In the genomic region with DNA sequence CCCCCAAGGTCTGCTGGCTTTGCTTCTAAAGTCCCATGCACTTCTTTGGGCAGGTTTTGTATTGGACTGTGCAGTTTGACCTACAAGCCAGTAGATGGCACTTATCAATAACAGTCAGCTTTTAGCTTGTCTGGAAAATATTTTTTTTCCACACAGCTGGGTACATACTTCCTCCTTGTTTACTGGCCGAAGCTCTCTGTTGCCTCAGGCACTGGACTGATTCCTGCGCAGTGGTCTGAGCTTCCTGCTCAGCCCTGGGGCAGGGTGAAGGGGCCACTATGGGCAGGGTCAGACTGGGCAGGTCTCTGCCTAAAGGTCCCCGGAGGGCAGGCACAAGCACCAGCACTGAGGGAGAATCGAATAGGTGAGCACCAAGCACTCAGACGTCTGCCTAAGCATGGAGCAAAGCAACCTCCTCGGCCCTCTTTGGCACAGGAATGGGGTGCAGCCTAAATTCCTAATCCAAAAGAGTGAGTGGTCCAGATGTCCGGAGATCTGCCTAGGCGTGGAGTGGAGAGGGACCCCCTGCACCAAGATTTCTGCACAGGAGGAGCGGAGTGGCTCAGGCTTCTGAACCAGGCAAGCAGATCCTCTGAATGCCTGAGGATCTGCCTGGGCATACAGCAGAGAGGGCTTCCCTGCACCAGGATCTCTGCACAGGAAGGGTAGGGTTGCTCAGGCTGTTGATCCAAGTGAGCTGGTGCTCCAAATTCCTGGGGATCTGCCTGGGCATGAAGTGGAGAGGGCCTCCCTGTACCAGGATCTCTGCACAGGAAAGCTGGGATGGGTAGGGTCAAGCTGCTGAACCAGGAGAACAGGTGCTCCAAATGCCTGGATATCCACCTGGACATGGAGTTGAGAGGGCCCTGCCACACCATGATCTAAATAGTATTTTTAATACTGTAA, we compare ENCODE assay signal across 10 cellular contexts.
DNase-seq lines count a peak whose midpoint lies in the region; ATAC-seq and TF ChIP-seq lines count a peak whose summit lies in the region.
"Had no signal": no experiment of that assay in that cellular context is flagged by ENCODE, and none has a peak within 500 bp of the region (broad histone marks: within the 10 kb centered on the region; RNA-seq: fewer than 3 reads in every experiment).

No MANE protein-coding gene starts in this region.

- peak; percentile 83 for ATAC-seq in GM19351 (IDR thresholded peaks at IDR 0.05; ENCODE audit: unreplicated experiment)
- ATAC-seq: naive thymus-derived CD4-positive, alpha-beta T cell had no signal

- H3K9me3 ChIP-seq in effector memory CD4-positive, alpha-beta T cell (ENCODE audit: control insufficient read depth, low read length) = no peaks in the 10 kb centered on the region
- no peaks in the 10 kb centered on the region for H3K9me3 ChIP-seq in sigmoid colon

- H3K27me3 ChIP-seq in effector memory CD4-positive, alpha-beta T cell (replicated peaks; ENCODE audit: control insufficient read depth, insufficient read depth, low read length, poor library complexity, severe bottlenecking) = no peaks in the 10 kb centered on the region
- no peaks in the 10 kb centered on the region for H3K27me3 ChIP-seq in sigmoid colon

- intact Hi-C loops in sigmoid colon (cut with DNase I) = no loop called here

- in situ Hi-C loops in ACHN (cut with HindIII; ENCODE audit: low pct_ligation_motif_present, low pct_unique_long_range_greater_than_20kb, low sequenced_read_pairs) = no loop called here

- no peak overlapping the region for H3K27ac ChIP-seq in effector memory CD4-positive, alpha-beta T cell (ENCODE audit: insufficient read depth, low read length, poor library complexity, severe bottlenecking)
- H3K27ac ChIP-seq in sigmoid colon = no peak overlapping the region

- TF ChIP-seq EP300 in sigmoid colon (IDR thresholded peaks at IDR 0.05) = no peak

- H3K4me3 ChIP-seq in epithelial cell of esophagus (ENCODE audit: low read length) = no peak overlapping the region
- H3K4me3 ChIP-seq in effector memory CD4-positive, alpha-beta T cell (ENCODE audit: insufficient read depth, low read depth, low read length, poor library complexity, severe bottlenecking) = no peak overlapping the region
- H3K4me3 ChIP-seq in sigmoid colon = no peak overlapping the region

- peak; percentile 19 for DNase-seq in ACHN
- peak; percentile 82 for DNase-seq in MV-4-11 (lab: John Stamatoyannopoulos, UW)
- peak; percentile 62 for DNase-seq in epithelial cell of esophagus (ENCODE audit: low read depth)
- no peak for DNase-seq in cortex of kidney (lab: John Stamatoyannopoulos, UW)
- DNase-seq in effector memory CD4-positive, alpha-beta T cell = no peak
- DNase-seq in sigmoid colon = no peak
- no peak for DNase-seq in NOMO-1 treated with dmso at 0.1 percent for 144 hours (lab: John Stamatoyannopoulos, UW; ENCODE audit: unreplicated experiment)
- DNase-seq: naive thymus-derived CD4-positive, alpha-beta T cell; NCI-H446 treated with DMSO at 0.1 percent for 48 hours had no signal

- TF ChIP-seq POLR2A in sigmoid colon (IDR thresholded peaks at IDR 0.05) = no peak

- WGBS in sigmoid colon, 2 donors = 84 to 86% methylated on average over 9 of the region's 9 CpGs

- no peaks in the 10 kb centered on the region for H3K36me3 ChIP-seq in effector memory CD4-positive, alpha-beta T cell (ENCODE audit: control insufficient read depth, insufficient read depth, low read length)
- H3K36me3 ChIP-seq in sigmoid colon = no peaks in the 10 kb centered on the region

- peak; percentile 67 for TF ChIP-seq CTCF in epithelial cell of esophagus (IDR thresholded peaks at IDR 0.05; ENCODE audit: insufficient read depth, low read depth, low read length, missing control alignments)
- TF ChIP-seq CTCF in sigmoid colon (IDR thresholded peaks at IDR 0.05) = no peak

- H3K4me1 ChIP-seq in effector memory CD4-positive, alpha-beta T cell (ENCODE audit: control insufficient read depth, insufficient read depth, low read length, poor library complexity, severe bottlenecking) = no peaks in the 10 kb centered on the region
- H3K4me1 ChIP-seq in sigmoid colon = no peaks in the 10 kb centered on the region

Comparison
In these comparisons a context has a peak if more than half of its experiments do, and no peak if none do; other contexts are left out.
1. DNase-seq: peak in ACHN (single experiment), MV-4-11 (single experiment) and epithelial cell of esophagus (single experiment); none in cortex of kidney (single experiment), effector memory CD4-positive, alpha-beta T cell (0 of 3), sigmoid colon (single experiment) and NOMO-1 treated with dmso at 0.1 percent for 144 hours (single experiment).